1 cellular context compared by ENCODE assay signal in genomic region chr12:122265931-122266771, GRCh38.
TF ChIP-seq lines count a peak whose summit lies in the region.

Gene VPS33A, minus strand, starts transcription at chr12:122266494. Its CDS starts 86 bp downstream, at chr12:122266408.

TF ChIP-seq in K562, 482 proteins besides CTCF, POLR2A, EP300 and RAD21 (continued from another document and continues in another):
- TF ChIP-seq ZFP91 (CRISPR knock-in tag; IDR thresholded peaks at IDR 0.05) (peak; percentile 60; the same call in 1 of the 2 replicates), RNF219 (CRISPR knock-in tag; IDR thresholded peaks at IDR 0.05) (no peak), ZNF717 (CRISPR knock-in tag; IDR thresholded peaks at IDR 0.05) (no peak), RBM17 (IDR thresholded peaks at IDR 0.05; ENCODE audit: borderline replicate concordance, low read depth, low read length) (no peak), GABPB1 (CRISPR knock-in tag; IDR thresholded peaks at IDR 0.05) (peak; percentile 87), SRSF3 (IDR thresholded peaks at IDR 0.05; ENCODE audit: insufficient read depth, low read length) (no peak), L3MBTL2 (IDR thresholded peaks at IDR 0.05) (peak; percentile 67), ATF2 (CRISPR knock-in tag; IDR thresholded peaks at IDR 0.05) (peak; percentile 6; the same call in 1 of the 2 replicates), RBM22 (IDR thresholded peaks at IDR 0.05; ENCODE audit: low read depth, low read length, poor library complexity, severe bottlenecking) (peak; percentile 47), RNF2 (IDR thresholded peaks at IDR 0.05) (peak; percentile 65; the same call in 1 of the 2 replicates), CHCHD3 (CRISPR knock-in tag; IDR thresholded peaks at IDR 0.05) (no peak), ELF1 (tag; IDR thresholded peaks at IDR 0.05) (peak; percentile 100), TFE3 (CRISPR knock-in tag; IDR thresholded peaks at IDR 0.05) (peak; percentile 100), SMARCE1 (IDR thresholded peaks at IDR 0.05) (no peak), ZNF175 (CRISPR knock-in tag; IDR thresholded peaks at IDR 0.05; ENCODE audit: low read depth) (no peak), ZNF431 (CRISPR knock-in tag; IDR thresholded peaks at IDR 0.05) (peak; percentile 80), TRIM24 (IDR thresholded peaks at IDR 0.05) (peak in 1 of 2 experiments; percentile 63; a peak in 1 of 4 replicates), PHF21A (IDR thresholded peaks at IDR 0.05; ENCODE audit: borderline replicate concordance, low read depth) (peak; percentile 82; the same call in 1 of the 2 replicates), ZFP1 (CRISPR knock-in tag; IDR thresholded peaks at IDR 0.05) (no peak), ZNF217 (CRISPR knock-in tag; IDR thresholded peaks at IDR 0.05) (no peak), NFIX (CRISPR knock-in tag; IDR thresholded peaks at IDR 0.05; ENCODE audit: low read depth) (no peak), TFAM (CRISPR knock-in tag; conservative IDR thresholded peaks at IDR 0.05) (no peak), JUND (IDR thresholded peaks at IDR 0.05; ENCODE audit: borderline replicate concordance, low read depth, low read length) (peak; percentile 47), JUND (tag; IDR thresholded peaks at IDR 0.05; ENCODE audit: borderline replicate concordance, low read depth, low read length) (peak; percentile 14; the same call in 1 of the 3 replicates), SAP30 (IDR thresholded peaks at IDR 0.05; ENCODE audit: borderline replicate concordance, insufficient read depth, low read depth, low read length, poor library complexity, severe bottlenecking) (peak; percentile 98), MYC (IDR thresholded peaks at IDR 0.05; ENCODE audit: low read depth, low read length) (peak; percentile 83), MYC (CRISPR knock-in tag; IDR thresholded peaks at IDR 0.05; ENCODE audit: borderline replicate concordance, low read depth) (peak; percentile 45; the same call in 1 of the 2 replicates), ZNF766 (CRISPR knock-in tag; conservative IDR thresholded peaks at IDR 0.05) (peak; percentile 68; the same call in 1 of the 2 replicates), TEAD1 (CRISPR knock-in tag; IDR thresholded peaks at IDR 0.05) (peak; percentile 66 to 78), ZNF24 (IDR thresholded peaks at IDR 0.05) (peak; percentile 34; the same call in 1 of the 2 replicates), SETDB1 (IDR thresholded peaks at IDR 0.05; ENCODE audit: low read length) (no peak), NCOA1 (IDR thresholded peaks at IDR 0.05; ENCODE audit: low read depth) (peak; percentile 43; the same call in 1 of the 2 replicates), TAF7 (tag; IDR thresholded peaks at IDR 0.05) (peak; percentile 59; the same call in 1 of the 2 replicates), ZNF124 (CRISPR knock-in tag; IDR thresholded peaks at IDR 0.05) (no peak), SPI1 (IDR thresholded peaks at IDR 0.05; ENCODE audit: borderline replicate concordance, low read depth, low read length) (peak; percentile 32; the same call in 1 of the 2 replicates), PRPF4 (IDR thresholded peaks at IDR 0.05; ENCODE audit: insufficient read depth, low read depth, low read length, poor library complexity, severe bottlenecking) (no peak), U2AF1 (optimal IDR thresholded peaks at IDR 0.05; ENCODE audit: low read depth, low read length) (no peak), MEF2D (tag; conservative IDR thresholded peaks at IDR 0.05; ENCODE audit: low read depth) (peak; percentile 81), ZNF12 (CRISPR knock-in tag; IDR thresholded peaks at IDR 0.05) (no peak), NFE2 (IDR thresholded peaks at IDR 0.05; ENCODE audit: low read depth) (0 out of 2 replicates have a peak, but pooled peaks have one; percentile 49), ATF7 (IDR thresholded peaks at IDR 0.05) (peak; percentile 85)
- TF ChIP-seq, protein P1, sequence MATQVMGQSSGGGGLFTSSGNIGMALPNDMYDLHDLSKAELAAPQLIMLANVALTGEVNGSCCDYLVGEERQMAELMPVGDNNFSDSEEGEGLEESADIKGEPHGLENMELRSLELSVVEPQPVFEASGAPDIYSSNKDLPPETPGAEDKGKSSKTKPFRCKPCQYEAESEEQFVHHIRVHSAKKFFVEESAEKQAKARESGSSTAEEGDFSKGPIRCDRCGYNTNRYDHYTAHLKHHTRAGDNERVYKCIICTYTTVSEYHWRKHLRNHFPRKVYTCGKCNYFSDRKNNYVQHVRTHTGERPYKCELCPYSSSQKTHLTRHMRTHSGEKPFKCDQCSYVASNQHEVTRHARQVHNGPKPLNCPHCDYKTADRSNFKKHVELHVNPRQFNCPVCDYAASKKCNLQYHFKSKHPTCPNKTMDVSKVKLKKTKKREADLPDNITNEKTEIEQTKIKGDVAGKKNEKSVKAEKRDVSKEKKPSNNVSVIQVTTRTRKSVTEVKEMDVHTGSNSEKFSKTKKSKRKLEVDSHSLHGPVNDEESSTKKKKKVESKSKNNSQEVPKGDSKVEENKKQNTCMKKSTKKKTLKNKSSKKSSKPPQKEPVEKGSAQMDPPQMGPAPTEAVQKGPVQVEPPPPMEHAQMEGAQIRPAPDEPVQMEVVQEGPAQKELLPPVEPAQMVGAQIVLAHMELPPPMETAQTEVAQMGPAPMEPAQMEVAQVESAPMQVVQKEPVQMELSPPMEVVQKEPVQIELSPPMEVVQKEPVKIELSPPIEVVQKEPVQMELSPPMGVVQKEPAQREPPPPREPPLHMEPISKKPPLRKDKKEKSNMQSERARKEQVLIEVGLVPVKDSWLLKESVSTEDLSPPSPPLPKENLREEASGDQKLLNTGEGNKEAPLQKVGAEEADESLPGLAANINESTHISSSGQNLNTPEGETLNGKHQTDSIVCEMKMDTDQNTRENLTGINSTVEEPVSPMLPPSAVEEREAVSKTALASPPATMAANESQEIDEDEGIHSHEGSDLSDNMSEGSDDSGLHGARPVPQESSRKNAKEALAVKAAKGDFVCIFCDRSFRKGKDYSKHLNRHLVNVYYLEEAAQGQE (CRISPR knock-in tag; IDR thresholded peaks at IDR 0.05; ENCODE audit: low read depth): 0 out of 2 replicates have a peak, but pooled peaks have one; percentile 43
- TF ChIP-seq, protein P2, sequence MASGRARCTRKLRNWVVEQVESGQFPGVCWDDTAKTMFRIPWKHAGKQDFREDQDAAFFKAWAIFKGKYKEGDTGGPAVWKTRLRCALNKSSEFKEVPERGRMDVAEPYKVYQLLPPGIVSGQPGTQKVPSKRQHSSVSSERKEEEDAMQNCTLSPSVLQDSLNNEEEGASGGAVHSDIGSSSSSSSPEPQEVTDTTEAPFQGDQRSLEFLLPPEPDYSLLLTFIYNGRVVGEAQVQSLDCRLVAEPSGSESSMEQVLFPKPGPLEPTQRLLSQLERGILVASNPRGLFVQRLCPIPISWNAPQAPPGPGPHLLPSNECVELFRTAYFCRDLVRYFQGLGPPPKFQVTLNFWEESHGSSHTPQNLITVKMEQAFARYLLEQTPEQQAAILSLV (tag; IDR thresholded peaks at IDR 0.05): no peak
- TF ChIP-seq, protein P3, sequence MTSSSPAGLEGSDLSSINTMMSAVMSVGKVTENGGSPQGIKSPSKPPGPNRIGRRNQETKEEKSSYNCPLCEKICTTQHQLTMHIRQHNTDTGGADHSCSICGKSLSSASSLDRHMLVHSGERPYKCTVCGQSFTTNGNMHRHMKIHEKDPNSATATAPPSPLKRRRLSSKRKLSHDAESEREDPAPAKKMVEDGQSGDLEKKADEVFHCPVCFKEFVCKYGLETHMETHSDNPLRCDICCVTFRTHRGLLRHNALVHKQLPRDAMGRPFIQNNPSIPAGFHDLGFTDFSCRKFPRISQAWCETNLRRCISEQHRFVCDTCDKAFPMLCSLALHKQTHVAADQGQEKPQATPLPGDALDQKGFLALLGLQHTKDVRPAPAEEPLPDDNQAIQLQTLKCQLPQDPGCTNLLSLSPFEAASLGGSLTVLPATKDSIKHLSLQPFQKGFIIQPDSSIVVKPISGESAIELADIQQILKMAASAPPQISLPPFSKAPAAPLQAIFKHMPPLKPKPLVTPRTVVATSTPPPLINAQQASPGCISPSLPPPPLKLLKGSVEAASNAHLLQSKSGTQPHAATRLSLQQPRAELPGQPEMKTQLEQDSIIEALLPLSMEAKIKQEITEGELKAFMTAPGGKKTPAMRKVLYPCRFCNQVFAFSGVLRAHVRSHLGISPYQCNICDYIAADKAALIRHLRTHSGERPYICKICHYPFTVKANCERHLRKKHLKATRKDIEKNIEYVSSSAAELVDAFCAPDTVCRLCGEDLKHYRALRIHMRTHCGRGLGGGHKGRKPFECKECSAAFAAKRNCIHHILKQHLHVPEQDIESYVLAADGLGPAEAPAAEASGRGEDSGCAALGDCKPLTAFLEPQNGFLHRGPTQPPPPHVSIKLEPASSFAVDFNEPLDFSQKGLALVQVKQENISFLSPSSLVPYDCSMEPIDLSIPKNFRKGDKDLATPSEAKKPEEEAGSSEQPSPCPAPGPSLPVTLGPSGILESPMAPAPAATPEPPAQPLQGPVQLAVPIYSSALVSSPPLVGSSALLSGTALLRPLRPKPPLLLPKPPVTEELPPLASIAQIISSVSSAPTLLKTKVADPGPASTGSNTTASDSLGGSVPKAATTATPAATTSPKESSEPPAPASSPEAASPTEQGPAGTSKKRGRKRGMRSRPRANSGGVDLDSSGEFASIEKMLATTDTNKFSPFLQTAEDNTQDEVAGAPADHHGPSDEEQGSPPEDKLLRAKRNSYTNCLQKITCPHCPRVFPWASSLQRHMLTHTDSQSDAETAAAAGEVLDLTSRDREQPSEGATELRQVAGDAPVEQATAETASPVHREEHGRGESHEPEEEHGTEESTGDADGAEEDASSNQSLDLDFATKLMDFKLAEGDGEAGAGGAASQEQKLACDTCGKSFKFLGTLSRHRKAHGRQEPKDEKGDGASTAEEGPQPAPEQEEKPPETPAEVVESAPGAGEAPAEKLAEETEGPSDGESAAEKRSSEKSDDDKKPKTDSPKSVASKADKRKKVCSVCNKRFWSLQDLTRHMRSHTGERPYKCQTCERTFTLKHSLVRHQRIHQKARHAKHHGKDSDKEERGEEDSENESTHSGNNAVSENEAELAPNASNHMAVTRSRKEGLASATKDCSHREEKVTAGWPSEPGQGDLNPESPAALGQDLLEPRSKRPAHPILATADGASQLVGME (CRISPR knock-in tag; IDR thresholded peaks at IDR 0.05): peak; percentile 57; the same call in 1 of the 2 replicates
- TF ChIP-seq, protein P4, sequence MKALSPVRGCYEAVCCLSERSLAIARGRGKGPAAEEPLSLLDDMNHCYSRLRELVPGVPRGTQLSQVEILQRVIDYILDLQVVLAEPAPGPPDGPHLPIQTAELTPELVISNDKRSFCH (CRISPR knock-in tag; IDR thresholded peaks at IDR 0.05): no peak
- TF ChIP-seq, protein P4 (tag; IDR thresholded peaks at IDR 0.05): peak; percentile 87
- TF ChIP-seq, protein P5, sequence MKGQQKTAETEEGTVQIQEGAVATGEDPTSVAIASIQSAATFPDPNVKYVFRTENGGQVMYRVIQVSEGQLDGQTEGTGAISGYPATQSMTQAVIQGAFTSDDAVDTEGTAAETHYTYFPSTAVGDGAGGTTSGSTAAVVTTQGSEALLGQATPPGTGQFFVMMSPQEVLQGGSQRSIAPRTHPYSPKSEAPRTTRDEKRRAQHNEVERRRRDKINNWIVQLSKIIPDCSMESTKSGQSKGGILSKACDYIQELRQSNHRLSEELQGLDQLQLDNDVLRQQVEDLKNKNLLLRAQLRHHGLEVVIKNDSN (CRISPR knock-in tag; IDR thresholded peaks at IDR 0.05): peak; percentile 100
